21 cellular contexts compared by ENCODE assay signal in the genomic region with DNA sequence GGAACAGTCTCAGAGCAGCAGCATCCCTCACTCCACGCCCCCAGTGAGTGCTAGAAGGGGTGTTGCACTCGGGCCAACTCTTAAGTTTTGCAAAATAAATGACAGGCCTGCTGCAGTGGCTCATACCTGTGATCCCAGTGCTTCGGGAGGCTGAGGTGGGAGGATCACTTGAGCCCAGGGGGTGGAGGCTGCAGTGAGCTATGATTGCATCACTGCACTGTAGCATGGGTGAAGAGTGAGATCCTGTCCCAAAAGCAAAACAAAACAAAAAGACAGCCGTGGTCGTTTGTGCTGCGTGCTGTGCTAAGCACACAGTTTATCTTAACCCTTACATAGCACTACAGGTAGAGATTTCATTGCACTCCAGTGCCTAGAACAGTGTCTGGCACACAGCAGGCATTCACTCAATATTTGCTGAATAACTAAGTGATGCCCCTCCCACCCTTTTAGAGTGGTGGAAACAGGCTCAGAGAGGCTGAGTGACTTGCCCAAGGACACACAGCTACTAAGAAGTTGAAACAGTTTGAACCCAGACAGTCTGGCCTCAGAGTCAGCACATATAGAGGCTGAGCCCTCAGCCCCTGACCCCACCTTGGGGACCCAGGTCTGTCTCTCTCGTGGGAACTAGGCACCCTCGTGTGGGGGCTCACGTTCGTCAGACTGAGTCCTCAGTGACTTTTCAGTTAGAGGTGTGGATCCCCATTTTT.
"Had no signal": no experiment of that assay in that cellular context is flagged by ENCODE, and none has a peak within 500 bp of the region (broad histone marks: within the 10 kb centered on the region; RNA-seq: fewer than 3 reads in every experiment).

No MANE protein-coding gene starts in this region.

- ATAC-seq: activated naive CD8-positive, alpha-beta T cell treated with anti-CD3 and anti-CD28 coated beads, Interleukin-2, amount 50 U/mL, for 24 hours; gastroesophageal sphincter; natural killer cell treated with Interleukin-12 subunit alpha and Interleukin-12 subunit beta and Interleukin-15 and Interleukin-18, amount 100 ng/mL, for 72 hours; sciatic nerve; upper lobe of right lung had no signal

- H3K27me3 ChIP-seq: cardiac muscle cell had no signal

- DNase-seq: activated B cell treated with CpG ODN at 0.5 μM for 24 hours; activated CD4-positive, alpha-beta memory T cell treated with anti-CD3 and anti-CD28 coated beads, Interleukin-2, amount 10 ng/mL, durations not matched to agents 7 days and 5 days; activated CD4-positive, alpha-beta T cell treated with anti-CD3 and anti-CD28 coated beads for 4 hours; activated gamma-delta T cell; activated naive CD4-positive, alpha-beta T cell treated with anti-CD3 and anti-CD28 coated beads, Interleukin-2, amount 50 U/mL, for 16 hours; activated naive CD8-positive, alpha-beta T cell treated with anti-CD3 and anti-CD28 coated beads, Interleukin-2, amount 50 U/mL, for 24 hours; head of caudate nucleus; hypothalamus; midbrain; nucleus accumbens; small intestine; stimulated activated CD4-positive, alpha-beta T cell treated with anti-CD3 and anti-CD28 coated beads, Interleukin-2, amount 100 ng/mL, for 48 hours; stimulated activated naive CD4-positive, alpha-beta T cell treated with Interleukin-2 at 50 U/mL for 16 hours; T-helper 9 cell had no signal

- H3K36me3 ChIP-seq: cardiac muscle cell, upper lobe of right lung had no signal

- FAIRE-seq: islet of Langerhans, small intestine had no signal

- H3K4me3 ChIP-seq: gastroesophageal sphincter, upper lobe of right lung had no signal

- H3K9me3 ChIP-seq: upper lobe of right lung had no signal

- H3K27ac ChIP-seq: cardiac muscle cell, epithelial cell of prostate, gastroesophageal sphincter, upper lobe of right lung had no signal

- H3K4me1 ChIP-seq: gastroesophageal sphincter, upper lobe of right lung had no signal
